12 cellular contexts compared by ENCODE assay signal in genomic region chr1:35885961-35886558, GRCh38. TPM values are rescaled to one million over a fixed set of nuclear protein-coding genes. Genes with fewer than 3 reads are reported as not detected.
DNase-seq lines count a peak whose midpoint lies in the region; ATAC-seq, FAIRE-seq and TF ChIP-seq lines count a peak whose summit lies in the region.
"Had no signal": no experiment of that assay in that cellular context is flagged by ENCODE, and none has a peak within 500 bp of the region (broad histone marks: within the 10 kb centered on the region; RNA-seq: fewer than 3 reads in every experiment).

No MANE protein-coding gene starts in this region.

- 88% methylated on average over 3 of the region's 4 CpGs for WGBS in GM12878 (ENCODE audit: insufficient coverage, insufficient replicate concordance, low lambda C conversion rate, missing lambda C conversion rate)

- H3K9ac ChIP-seq in Loucy (ENCODE audit: low read depth, low read length, poor library complexity, severe bottlenecking) = peak overlapping the region; percentile 35
- H3K9ac ChIP-seq in GM12878 (ENCODE audit: control insufficient read depth, insufficient read depth, low read length) = no peak overlapping the region

- H3K36me3 ChIP-seq in Loucy (ENCODE audit: insufficient read depth, low read length) = peaks cover 13% of the 10 kb centered on the region; the same call in 1 of the 2 replicates
- H3K36me3 ChIP-seq in GM12878 (ENCODE audit: control insufficient read depth in 2 of 2, insufficient read depth in 2 of 2, low read length in 1 of 2) = no peaks in the 10 kb centered on the region; a peak in 1 of 4 replicates

- TF ChIP-seq POLR2A in GM12878 (IDR thresholded peaks at IDR 0.05; ENCODE audit: low read depth, low read length) = no peak

- TF ChIP-seq CTCF in Loucy (conservative IDR thresholded peaks at IDR 0.05; ENCODE audit: low read length) = no peak
- no peak for TF ChIP-seq CTCF in GM12878 (IDR thresholded peaks at IDR 0.05 in 2 of 3, conservative IDR thresholded peaks at IDR 0.05 in 1 of 3; ENCODE audit: control insufficient read depth in 2 of 3, extremely low read depth in 1 of 3, insufficient read depth in 1 of 3, low read depth in 3 of 3, low read length in 3 of 3)
- TF ChIP-seq CTCF in nephron progenitor cell (IDR thresholded peaks at IDR 0.05) = no peak
- TF ChIP-seq CTCF in GM10248 (IDR thresholded peaks at IDR 0.05; ENCODE audit: control extremely low read depth, extremely low read depth, low read depth, missing control alignments) = no peak

- CTCF ChIA-PET in GM12878 (lab: Yijun Ruan, JAX) = interaction anchor here (0.8 to 1.5 kb wide), 2 partner anchors 56 to 113 kb away, joined by 3 to 4 read pairs; no protein-coding TSS in a partner anchor
- CTCF ChIA-PET in GM10248 (lab: Yijun Ruan, JAX) = interaction anchor here (0.9 to 1.1 kb wide), 2 partner anchors 13 to 201 kb away, joined by 3 read pairs; no protein-coding TSS in a partner anchor

- H3K79me2 ChIP-seq in Loucy (ENCODE audit: insufficient read depth, low read length) (peaks cover 48% of the 10 kb centered on the region), GM12878 (ENCODE audit: control insufficient read depth, insufficient read depth, low read length) (peaks cover 11% of the 10 kb centered on the region)

- POLR2A ChIA-PET in GM12878 (lab: Charles Lee) = interaction anchor here (0.6 to 1.4 kb wide), 4 partner anchors 43 to 1445 kb away, joined by 3 to 6 read pairs (median 4); partner anchors contain the start of genes AGO3 and CLSPN
- POLR2A ChIA-PET in GM10248 (lab: Yijun Ruan, JAX) = no interaction called here

- H3K27me3 ChIP-seq in Loucy (ENCODE audit: insufficient read depth, low read length, poor library complexity, severe bottlenecking) (no peaks in the 10 kb centered on the region), GM12878 (replicated peaks in 1 of 2; ENCODE audit: control insufficient read depth in 2 of 2, insufficient read depth in 2 of 2, low read length in 1 of 2) (no peaks in the 10 kb centered on the region)

- in situ Hi-C loops in GM12878 (cut with MboI) = no loop called here

- H3K27me3 Mint-ChIP-seq in nephron progenitor cell (ENCODE audit: low read depth, poor library complexity) = peaks cover under 1% of the 10 kb centered on the region

- ATAC-seq in GM12878 (peak; percentile 22), GM18909 (IDR thresholded peaks at IDR 0.05; ENCODE audit: poor library complexity, unreplicated experiment) (no peak)

- H3K27ac ChIP-seq in GM12878 (ENCODE audit: control insufficient read depth, insufficient read depth) = no peak overlapping the region

- BruUV-seq in GM12878 (replicated peaks; lab: Mats Ljungman, UMichigan) = no TSS peak

- H3K9me3 ChIP-seq in Loucy (ENCODE audit: insufficient read depth, low read depth, low read length) (no peaks in the 10 kb centered on the region), GM12878 (replicated peaks; ENCODE audit: control insufficient read depth, insufficient read depth, low read length) (no peaks in the 10 kb centered on the region)

- H3K4me2 ChIP-seq in Loucy (ENCODE audit: low read depth, low read length, poor library complexity, severe bottlenecking) = peak overlapping the region; percentile 85
- H3K4me2 ChIP-seq in GM12878 (ENCODE audit: control insufficient read depth, insufficient read depth) = peak overlapping the region; percentile 63; the same call in 1 of the 2 replicates

- H3K9me2 ChIP-seq in Loucy (replicated peaks; ENCODE audit: low read depth, low read length) = no peaks in the 10 kb centered on the region

- no peaks in the 10 kb centered on the region for H3F3A ChIP-seq in Loucy (ENCODE audit: low read depth)

- peak; percentile 44 for FAIRE-seq in GM12878 (lab: Jason Lieb, UNC)
- FAIRE-seq: endothelial cell of umbilical vein had no signal

- SMC1A ChIA-PET in GM12878 (lab: Charles Lee; ENCODE audit: uncharacterized antibody, unreplicated experiment) = interaction anchor here (0.6 to 1.6 kb wide), 4 partner anchors 9 to 28 kb away, joined by 3 to 8 read pairs (median 4); no protein-coding TSS in a partner anchor

- H2AFZ ChIP-seq in Loucy (ENCODE audit: low read length) (no peak overlapping the region), GM12878 (ENCODE audit: control insufficient read depth, low read depth, low read length) (no peak overlapping the region)

- H3K36me3 Mint-ChIP-seq in nephron progenitor cell (ENCODE audit: low read depth) = peaks cover 24% of the 10 kb centered on the region

- RAD21 ChIA-PET in GM12878 (lab: Charles Lee; ENCODE audit: unreplicated experiment) = interaction anchor here (1.1 to 1.2 kb wide), 2 partner anchors 45 to 137 kb away, joined by 3 read pairs; partner anchors contain the start of gene AGO3

- intact Hi-C loops in GM12878 (cut with micrococcal nuclease; ENCODE audit: unreplicated experiment) = loop anchor here (10.0 kb wide), 1 partner anchor 199 kb away; the partner anchor contains the start of genes ADPRS and TEKT2

- peaks cover 50% of the 10 kb centered on the region for H3K4me1 Mint-ChIP-seq in nephron progenitor cell

- H3K4me3 ChIP-seq in Loucy (ENCODE audit: low read length, poor library complexity, severe bottlenecking) = peak overlapping the region; percentile 64
- H3K4me3 ChIP-seq in GM12878 = peak overlapping the region; percentile 22; the same call in 1 of the 2 replicates
- H3K4me3 ChIP-seq: lung had no signal

- H3K9me3 Mint-ChIP-seq in nephron progenitor cell = no peaks in the 10 kb centered on the region

- H3K4me1 ChIP-seq in Loucy (ENCODE audit: insufficient read depth, low read length, poor library complexity, severe bottlenecking) (peaks cover 32% of the 10 kb centered on the region), GM12878 (ENCODE audit: control insufficient read depth, insufficient read depth, low read length) (peaks cover 14% of the 10 kb centered on the region)

- H4K20me1 ChIP-seq in Loucy (ENCODE audit: insufficient read depth, low read length, poor library complexity, severe bottlenecking) (peaks cover 33% of the 10 kb centered on the region), GM12878 (ENCODE audit: control insufficient read depth, insufficient read depth) (no peaks in the 10 kb centered on the region)

- TF ChIP-seq EP300 in GM12878 (IDR thresholded peaks at IDR 0.05; ENCODE audit: borderline replicate concordance in 1 of 2, control insufficient read depth in 1 of 2, low read depth in 2 of 2, low read length in 2 of 2) = no peak

- DNase-seq in COLO668 (lab: John Stamatoyannopoulos, UW; ENCODE audit: unreplicated experiment) (peak; percentile 38), GM12878 (ENCODE audit: low read depth, low spot score) (no peak), nephron progenitor cell (peak; percentile 63), GM10248 (ENCODE audit: extremely low spot score) (no peak), inferior parietal cortex (ENCODE audit: extremely low spot score) (no peak)
- DNase-seq in activated effector memory CD4-positive, alpha-beta T cell treated with Interleukin-2 at 50 U/mL for 16 hours = no peak
- DNase-seq: MV-4-11; stimulated activated CD4-positive, alpha-beta T cell treated with anti-CD3 and anti-CD28 coated beads, Interleukin-2, amount 100 ng/mL, for 24 hours had no signal

- peak overlapping the region; percentile 90 for H3K27ac Mint-ChIP-seq in nephron progenitor cell

- peak overlapping the region; percentile 73 for H3K4me3 Mint-ChIP-seq in nephron progenitor cell

- no peak for TF ChIP-seq RAD21 in GM12878 (IDR thresholded peaks at IDR 0.05; ENCODE audit: insufficient read depth, low read depth, low read length)

TF ChIP-seq in GM12878, 131 proteins besides CTCF, POLR2A, EP300 and RAD21 (continues in another document):
- TF ChIP-seq NFXL1 (IDR thresholded peaks at IDR 0.05; ENCODE audit: borderline replicate concordance) (no peak), MYB (IDR thresholded peaks at IDR 0.05; ENCODE audit: borderline replicate concordance, low read depth, low read length) (no peak)

RNA-seq across cellular contexts. Expression of gene AGO1, which starts 3.1 kb away (rescaled TPM):
- total RNA-seq in GM12878 (2013; cell fraction: nucleolus; rRNA removed) = 30.6 and 31.0 TPM in 2 replicates
- total RNA-seq in GM12878 (2014; rRNA removed) = 7.0 and 7.8 TPM in 2 replicates
- 7.8 TPM in 2 replicates for total RNA-seq in GM12878 (2014; rRNA removed; fragmentation: Illumina TruSeq; extraction: Trizol)
- total RNA-seq in GM12878 (2021) = 24.0 and 24.2 TPM in 2 replicates
- polyA plus RNA-seq in GM12878 (2011; ENCODE audit: low read depth) = 6.3 TPM
- 8.2 and 14.5 TPM in 2 replicates for polyA plus RNA-seq in GM12878 (2011; rRNA removed)
- 17.2 and 18.7 TPM in 2 replicates for polyA plus RNA-seq in GM12878 (2011; cell fraction: cytosol; rRNA removed)
- polyA plus RNA-seq in GM12878 (2011; cell fraction: nucleus; rRNA removed) = 18.9 and 20.4 TPM in 2 replicates
- polyA plus RNA-seq in GM12878 (2012) = 8.1 and 9.4 TPM in 2 replicates
- polyA plus RNA-seq in GM12878 (2014; fragmentation: Illumina TruSeq; extraction: Trizol) = 9.7 and 11.8 TPM in 2 replicates
- polyA plus RNA-seq in GM12878 (2014; fragmentation: Nextera tagmentation; extraction: Ambion mirVana) = 1 to 10 TPM; 1.8 to 3.3 TPM
- 9.8 and 10.2 TPM in 2 replicates for polyA plus RNA-seq in GM12878 (2014; rRNA removed)
- 1 to 10 TPM; 7.7 to 8.4 TPM for polyA plus RNA-seq in GM12878 (2016; fragmentation: Nextera tagmentation; extraction: Ambion mirVana)
- 36.6 and 47.7 TPM in 2 replicates for polyA minus RNA-seq in GM12878 (2011; rRNA and poly(A)+ RNA removed)
- polyA minus RNA-seq in GM12878 (2011; cell fraction: cytosol; rRNA and poly(A)+ RNA removed) = 15.0 and 21.2 TPM in 2 replicates
- 7.6 and 12.0 TPM in 2 replicates for polyA minus RNA-seq in GM12878 (2011; cell fraction: nucleus; rRNA and poly(A)+ RNA removed)

RNA-seq across cellular contexts. Expression of gene AGO3, which starts 44.8 kb away (rescaled TPM):
- total RNA-seq in GM12878 (2013; cell fraction: nucleolus; rRNA removed) = 90.9 and 91.0 TPM in 2 replicates
- 8.5 and 11.5 TPM in 2 replicates for total RNA-seq in GM12878 (2014; rRNA removed)
- 10.0 and 11.8 TPM in 2 replicates for total RNA-seq in GM12878 (2014; rRNA removed; fragmentation: Illumina TruSeq; extraction: Trizol)
- 16.1 and 17.6 TPM in 2 replicates for total RNA-seq in GM12878 (2021)
- polyA plus RNA-seq in GM12878 (2011; ENCODE audit: low read depth) = 9.6 TPM
- 26.7 and 35.2 TPM in 2 replicates for polyA plus RNA-seq in GM12878 (2011; rRNA removed)
- polyA plus RNA-seq in GM12878 (2011; cell fraction: cytosol; rRNA removed) = 18.6 and 23.9 TPM in 2 replicates
- polyA plus RNA-seq in GM12878 (2011; cell fraction: nucleus; rRNA removed) = 30.5 and 30.8 TPM in 2 replicates
- 5.8 and 8.9 TPM in 2 replicates for polyA plus RNA-seq in GM12878 (2012)
- polyA plus RNA-seq in GM12878 (2014; fragmentation: Illumina TruSeq; extraction: Trizol) = 11.6 and 12.3 TPM in 2 replicates
- 1 to 10 TPM; 3.9 to 4.2 TPM for polyA plus RNA-seq in GM12878 (2014; fragmentation: Nextera tagmentation; extraction: Ambion mirVana)
- polyA plus RNA-seq in GM12878 (2014; rRNA removed) = 10.3 and 12.8 TPM in 2 replicates
- 10 to 100 TPM; 17.2 to 18.6 TPM for polyA plus RNA-seq in GM12878 (2016; fragmentation: Nextera tagmentation; extraction: Ambion mirVana)
- 44.2 and 61.5 TPM in 2 replicates for polyA minus RNA-seq in GM12878 (2011; rRNA and poly(A)+ RNA removed)
- 8.6 and 17.7 TPM in 2 replicates for polyA minus RNA-seq in GM12878 (2011; cell fraction: cytosol; rRNA and poly(A)+ RNA removed)
- polyA minus RNA-seq in GM12878 (2011; cell fraction: nucleus; rRNA and poly(A)+ RNA removed) = 23.8 and 38.1 TPM in 2 replicates

Comparison
In these comparisons a context has a peak if more than half of its experiments do, and no peak if none do; other contexts are left out.
1. DNase-seq: peak in COLO668 (single experiment) and nephron progenitor cell (single experiment); none in GM12878 (single experiment), activated effector memory CD4-positive, alpha-beta T cell treated with Interleukin-2 at 50 U/mL for 16 hours (single experiment), GM10248 (single experiment) and inferior parietal cortex (single experiment).